Comparison of ENCODE assay signal across 8 cellular contexts in the genomic region with DNA sequence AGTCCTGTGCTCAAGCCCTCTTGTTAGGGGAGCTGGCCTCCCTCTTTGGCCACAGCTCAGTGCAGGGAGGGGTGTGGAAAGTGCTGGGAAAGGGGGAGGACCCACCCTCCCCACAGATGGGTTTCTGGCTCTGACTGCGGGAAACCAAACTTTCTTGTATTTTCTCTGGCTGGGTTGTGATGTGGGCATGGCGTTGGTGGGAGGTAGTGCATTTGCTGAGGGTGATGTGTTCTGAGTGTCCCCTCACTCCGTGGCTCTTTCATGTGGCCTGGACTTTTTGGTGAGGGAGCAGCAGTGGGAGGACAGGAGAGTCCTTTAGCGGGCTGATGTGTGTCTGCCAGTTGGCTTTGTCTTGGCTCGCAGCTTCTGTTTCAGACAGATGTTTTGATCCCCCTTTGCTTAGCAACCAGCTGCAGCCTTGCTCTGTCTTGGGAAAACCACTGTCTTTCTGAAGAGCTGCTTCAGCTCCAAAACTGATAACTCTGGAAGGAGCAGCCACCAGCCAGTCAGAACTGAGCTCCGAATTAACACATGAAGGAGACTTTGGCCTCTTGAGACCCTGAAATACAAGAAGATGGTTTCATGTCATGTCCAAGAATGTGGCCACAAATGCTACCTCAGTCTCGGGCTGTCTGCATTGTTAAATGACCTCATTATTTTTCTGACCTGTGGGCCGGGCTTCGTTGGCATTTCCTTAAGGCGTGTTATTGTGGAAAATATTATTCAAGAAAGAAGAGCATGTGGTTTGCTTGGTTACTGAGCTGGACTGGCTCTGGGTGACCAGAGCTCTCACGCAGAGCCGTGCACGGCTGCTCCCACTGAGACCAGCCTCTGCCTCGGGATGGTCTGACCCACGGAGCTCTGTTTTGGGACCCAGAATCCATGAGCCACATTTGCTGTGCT. TPM values are rescaled to one million over a fixed set of nuclear protein-coding genes. Genes with fewer than 3 reads are reported as not detected.
DNase-seq lines count a peak whose midpoint lies in the region; ATAC-seq, FAIRE-seq and TF ChIP-seq lines count a peak whose summit lies in the region.

No MANE protein-coding gene starts in this region.

- no peak for TF ChIP-seq RAD21 in Ishikawa (IDR thresholded peaks at IDR 0.05; ENCODE audit: low read depth)

- peaks cover 0 to 13% (median 6%) of the 10 kb centered on the region in 4 donors for H3K4me1 ChIP-seq in right lobe of liver

- CTCF ChIA-PET in AG04450 (lab: Charles Lee) = interaction anchor here (1.0 to 2.1 kb wide), 2 partner anchors 21 to 23 kb away, joined by 4 to 10 read pairs; no protein-coding TSS in a partner anchor

- H3K36me3 ChIP-seq in bronchial epithelial cell (ENCODE audit: control insufficient read depth, insufficient read depth, low read length) (no peaks in the 10 kb centered on the region), right lobe of liver (no peaks in the 10 kb centered on the region)

- 62% methylated on average over 10 of the region's 15 CpGs for WGBS in right lobe of liver (ENCODE audit: insufficient coverage, low coverage, low lambda C conversion rate, missing lambda C conversion rate)

- no peak for TF ChIP-seq POLR2A in right lobe of liver (IDR thresholded peaks at IDR 0.05)

- no peak for TF ChIP-seq EP300 in Ishikawa (IDR thresholded peaks at IDR 0.05; ENCODE audit: borderline replicate concordance)

- POLR2A ChIA-PET in AG04450 (lab: Yijun Ruan, JAX) = interaction anchor here (0.6 to 1.3 kb wide), 6 partner anchors 8 to 49 kb away, joined by 3 to 11 read pairs (median 4); no protein-coding TSS in a partner anchor

- no peak for DNase-seq in AG04450 (ENCODE audit: low read depth, low spot score)
- DNase-seq in bronchial epithelial cell (ENCODE audit: low read depth) = no peak
- peak in 1 of 3 donors; percentile 14 for DNase-seq in right lobe of liver
- DNase-seq in stromal cell of bone marrow (ENCODE audit: low read depth) = peak; percentile 94
- no peak for DNase-seq in COLO829 (ENCODE audit: low spot score)
- no peak for DNase-seq in NCI-H774 (lab: John Stamatoyannopoulos, UW)

- peak; percentile 66 for FAIRE-seq in bronchial epithelial cell (lab: Jason Lieb, UNC)

- intact Hi-C loops in right lobe of liver (cut with DNase I) = no loop called here

- peak overlapping the region; percentile 94 for H3K27ac ChIP-seq in AG04450 (ENCODE audit: low read depth, low read length)
- H3K27ac ChIP-seq in right lobe of liver = peak overlapping the region in 2 of 3 donors; percentile 26 to 62

- peak in 1 of 4 donors; percentile 35 for ATAC-seq in right lobe of liver
- no peak for ATAC-seq in GM21447 (IDR thresholded peaks at IDR 0.05; ENCODE audit: unreplicated experiment)

- H3K4me3 ChIP-seq in AG04450 (ENCODE audit: low read depth, low read length) = peak overlapping the region; percentile 12; the same call in 1 of the 2 replicates
- H3K4me3 ChIP-seq in bronchial epithelial cell (ENCODE audit: low read depth, low read length) = no peak overlapping the region
- no peak overlapping the region for H3K4me3 ChIP-seq in right lobe of liver

- no peaks in the 10 kb centered on the region for H3K9me3 ChIP-seq in AG04450 (ENCODE audit: control insufficient read depth, insufficient read depth, low read length)
- H3K9me3 ChIP-seq in right lobe of liver = no peaks in the 10 kb centered on the region

- H3K27me3 ChIP-seq in AG04450 (ENCODE audit: control insufficient read depth, insufficient read depth, low read length) (no peaks in the 10 kb centered on the region), bronchial epithelial cell (ENCODE audit: control insufficient read depth, insufficient read depth, low read length) (no peaks in the 10 kb centered on the region), right lobe of liver (no peaks in the 10 kb centered on the region)

- TF ChIP-seq CTCF in AG04450 (IDR thresholded peaks at IDR 0.05; ENCODE audit: low read depth, low read length) (no peak), bronchial epithelial cell (IDR thresholded peaks at IDR 0.05; ENCODE audit: insufficient read depth, low read length, severe bottlenecking) (no peak), right lobe of liver (IDR thresholded peaks at IDR 0.05) (no peak)

TF ChIP-seq in Ishikawa, 13 proteins besides CTCF, POLR2A, EP300 and RAD21:
- no peak for TF ChIP-seq EGR1 (IDR thresholded peaks at IDR 0.05)
- TF ChIP-seq TEAD4 (IDR thresholded peaks at IDR 0.05) = peak; percentile 43
- TF ChIP-seq FOXM1 (IDR thresholded peaks at IDR 0.05; ENCODE audit: borderline replicate concordance, low read depth) = no peak
- TF ChIP-seq YY1 (IDR thresholded peaks at IDR 0.05; ENCODE audit: low read depth) = no peak
- TF ChIP-seq, protein P1, sequence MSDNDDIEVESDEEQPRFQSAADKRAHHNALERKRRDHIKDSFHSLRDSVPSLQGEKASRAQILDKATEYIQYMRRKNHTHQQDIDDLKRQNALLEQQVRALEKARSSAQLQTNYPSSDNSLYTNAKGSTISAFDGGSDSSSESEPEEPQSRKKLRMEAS (IDR thresholded peaks at IDR 0.05) = no peak
- 0 out of 2 replicates have a peak, but pooled peaks have one; percentile 16 for TF ChIP-seq TCF12 (IDR thresholded peaks at IDR 0.05; ENCODE audit: low read depth)
- no peak; the same call in 1 of the 2 replicates for TF ChIP-seq NFIC (IDR thresholded peaks at IDR 0.05)
- no peak for TF ChIP-seq TAF1 (IDR thresholded peaks at IDR 0.05; ENCODE audit: low read depth)

RNA-seq across cellular contexts. Expression of a gene that starts 21.5 kb away (rescaled TPM):
- polyA plus RNA-seq in AG04450 (2011; rRNA removed) = 38.1 and 40.8 TPM in 2 replicates
- polyA minus RNA-seq in AG04450 (2011; rRNA and poly(A)+ RNA removed) = 63.6 and 78.2 TPM in 2 replicates
- total RNA-seq in bronchial epithelial cell = 7.4 and 8.2 TPM in 2 replicates
- total RNA-seq in right lobe of liver = 1 to 10 TPM; 3.2 to 7.4 (median 4.2) TPM
